In the genomic region with DNA sequence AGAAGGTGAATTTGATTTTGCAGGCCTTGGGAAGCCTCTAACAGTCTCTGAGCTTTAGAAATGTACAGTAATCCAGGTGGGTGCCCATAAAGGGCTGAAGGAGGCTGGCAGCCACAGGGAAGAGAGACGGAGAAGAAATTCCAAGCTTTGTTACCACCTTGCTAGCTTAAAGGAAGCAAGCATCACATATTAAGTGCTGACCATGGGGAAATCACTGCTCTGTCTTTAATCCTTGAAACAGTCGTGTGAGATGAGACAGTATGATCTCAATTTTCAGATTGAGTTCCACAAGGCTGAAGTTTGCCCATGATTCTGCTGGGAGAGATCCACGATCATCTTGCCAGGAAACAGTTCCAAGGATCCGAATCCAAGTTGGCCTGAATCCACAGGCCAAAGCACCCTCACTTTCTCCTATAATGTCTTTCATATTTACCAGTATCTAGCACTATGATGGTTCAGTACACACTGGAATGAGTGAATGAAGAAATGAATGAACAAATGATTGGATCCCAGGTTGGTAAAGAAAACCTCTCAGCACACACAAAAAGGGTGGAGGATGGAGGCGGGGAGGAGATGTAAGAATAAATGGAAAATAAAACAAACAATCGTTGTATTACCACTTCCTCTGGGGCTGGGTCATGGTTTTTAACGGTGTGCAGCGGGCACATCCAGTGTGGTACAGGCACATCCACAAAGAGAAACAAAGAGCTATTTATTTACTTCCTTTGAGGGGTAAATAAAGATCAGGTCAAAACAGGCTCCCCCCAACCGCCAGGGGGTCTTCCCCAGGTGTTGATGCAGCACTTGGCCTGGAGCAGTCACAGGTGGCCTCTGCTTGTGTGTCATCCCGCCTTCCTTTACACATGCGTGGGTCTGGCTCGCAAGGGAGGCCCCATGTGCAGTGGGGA, we compare ENCODE assay signal across 8 cellular contexts. TPM values are rescaled to one million over a fixed set of nuclear protein-coding genes. Genes with fewer than 3 reads are reported as not detected.
DNase-seq lines count a peak whose midpoint lies in the region; ATAC-seq, FAIRE-seq and TF ChIP-seq lines count a peak whose summit lies in the region.

No MANE protein-coding gene starts in this region.

- peaks cover 20% of the 10 kb centered on the region for H3K36me3 Mint-ChIP-seq in activated T-helper 2 cell treated with anti-CD3 and anti-CD28 coated beads, Interferon-gamma antibody, Interleukin-2, Interleukin-4, amounts not matched to agents 10 μg/mL and 5 μg/mL and 100 μg/mL, durations not matched to agents 14 hours and 24 hours and 36 hours (ENCODE audit: low read depth)

- H3K27ac Mint-ChIP-seq in activated T-helper 2 cell treated with anti-CD3 and anti-CD28 coated beads, Interferon-gamma antibody, Interleukin-2, Interleukin-4, amounts not matched to agents 10 μg/mL and 5 μg/mL and 100 μg/mL, durations not matched to agents 14 hours and 24 hours and 36 hours: peak overlapping the region; percentile 96

- intact Hi-C loops in activated T-helper 2 cell treated with anti-CD3 and anti-CD28 coated beads, Interferon-gamma antibody, Interleukin-2, Interleukin-4, amounts not matched to agents 10 μg/mL and 5 μg/mL and 100 μg/mL, durations not matched to agents 14 hours and 24 hours and 36 hours (cut with micrococcal nuclease): loop anchor here (1.0 to 2.0 kb wide), 2 partner anchors 17 to 63 kb away; no protein-coding TSS in a partner anchor
- intact Hi-C loops in sciatic nerve (cut with DNase I): no loop called here

- H3K4me1 Mint-ChIP-seq in activated T-helper 2 cell treated with anti-CD3 and anti-CD28 coated beads, Interferon-gamma antibody, Interleukin-2, Interleukin-4, amounts not matched to agents 10 μg/mL and 5 μg/mL and 100 μg/mL, durations not matched to agents 14 hours and 24 hours and 36 hours (ENCODE audit: low read depth): peaks cover 58% of the 10 kb centered on the region

- DNase-seq in GM12892 (ENCODE audit: insufficient read length) (no peak), sciatic nerve (ENCODE audit: low spot score) (no peak), NCI-H82 (lab: John Stamatoyannopoulos, UW) (no peak), anterior cingulate cortex (lab: John Stamatoyannopoulos, UW) (no peak)
- peak; percentile 68 for DNase-seq in activated T-helper 2 cell treated with anti-CD3 and anti-CD28 coated beads, Interferon-gamma antibody, Interleukin-2, Interleukin-4, amounts not matched to agents 10 μg/mL and 5 μg/mL and 100 μg/mL, durations not matched to agents 14 hours and 24 hours and 36 hours (ENCODE audit: low spot score)

- FAIRE-seq in GM12892 (lab: Jason Lieb, UNC): peak; percentile 68

- H3K9me3 Mint-ChIP-seq in activated T-helper 2 cell treated with anti-CD3 and anti-CD28 coated beads, Interferon-gamma antibody, Interleukin-2, Interleukin-4, amounts not matched to agents 10 μg/mL and 5 μg/mL and 100 μg/mL, durations not matched to agents 14 hours and 24 hours and 36 hours: no peaks in the 10 kb centered on the region

- H3K27me3 Mint-ChIP-seq in activated T-helper 2 cell treated with anti-CD3 and anti-CD28 coated beads, Interferon-gamma antibody, Interleukin-2, Interleukin-4, amounts not matched to agents 10 μg/mL and 5 μg/mL and 100 μg/mL, durations not matched to agents 14 hours and 24 hours and 36 hours (ENCODE audit: low read depth): no peaks in the 10 kb centered on the region

- TF ChIP-seq POLR2A in GM12892 (IDR thresholded peaks at IDR 0.05; ENCODE audit: low read depth, low read length): no peak

- ATAC-seq in HG03565 (IDR thresholded peaks at IDR 0.05; ENCODE audit: unreplicated experiment) (peak; percentile 32), sciatic nerve (peak; percentile 56), HG03095 (IDR thresholded peaks at IDR 0.05; ENCODE audit: unreplicated experiment) (no peak), HG03520 (IDR thresholded peaks at IDR 0.05; ENCODE audit: unreplicated experiment) (no peak)

- peak overlapping the region; percentile 64 for H3K4me3 Mint-ChIP-seq in activated T-helper 2 cell treated with anti-CD3 and anti-CD28 coated beads, Interferon-gamma antibody, Interleukin-2, Interleukin-4, amounts not matched to agents 10 μg/mL and 5 μg/mL and 100 μg/mL, durations not matched to agents 14 hours and 24 hours and 36 hours (ENCODE audit: low read depth)

RNA-seq across cellular contexts. Expression of gene TAF8, which starts 28.2 kb away (rescaled TPM):
- polyA plus RNA-seq in GM12892 (2012; ENCODE audit: missing spikeins): 11.4 TPM
- 38.8 and 41.9 TPM in 2 replicates for total RNA-seq in activated T-helper 2 cell treated with anti-CD3 and anti-CD28 coated beads, Interferon-gamma antibody, Interleukin-2, Interleukin-4, amounts not matched to agents 10 μg/mL and 5 μg/mL and 100 μg/mL, durations not matched to agents 14 hours and 24 hours and 36 hours
- 28.6 TPM for total RNA-seq in sciatic nerve

Comparison
In these comparisons a context has a peak if more than half of its experiments do, and no peak if none do; other contexts are left out.
1. ATAC-seq: peak in HG03565 (single experiment) and sciatic nerve (single experiment); none in HG03095 (single experiment) and HG03520 (single experiment).